Comparison of ENCODE assay signal across 10 cellular contexts in the genomic region with DNA sequence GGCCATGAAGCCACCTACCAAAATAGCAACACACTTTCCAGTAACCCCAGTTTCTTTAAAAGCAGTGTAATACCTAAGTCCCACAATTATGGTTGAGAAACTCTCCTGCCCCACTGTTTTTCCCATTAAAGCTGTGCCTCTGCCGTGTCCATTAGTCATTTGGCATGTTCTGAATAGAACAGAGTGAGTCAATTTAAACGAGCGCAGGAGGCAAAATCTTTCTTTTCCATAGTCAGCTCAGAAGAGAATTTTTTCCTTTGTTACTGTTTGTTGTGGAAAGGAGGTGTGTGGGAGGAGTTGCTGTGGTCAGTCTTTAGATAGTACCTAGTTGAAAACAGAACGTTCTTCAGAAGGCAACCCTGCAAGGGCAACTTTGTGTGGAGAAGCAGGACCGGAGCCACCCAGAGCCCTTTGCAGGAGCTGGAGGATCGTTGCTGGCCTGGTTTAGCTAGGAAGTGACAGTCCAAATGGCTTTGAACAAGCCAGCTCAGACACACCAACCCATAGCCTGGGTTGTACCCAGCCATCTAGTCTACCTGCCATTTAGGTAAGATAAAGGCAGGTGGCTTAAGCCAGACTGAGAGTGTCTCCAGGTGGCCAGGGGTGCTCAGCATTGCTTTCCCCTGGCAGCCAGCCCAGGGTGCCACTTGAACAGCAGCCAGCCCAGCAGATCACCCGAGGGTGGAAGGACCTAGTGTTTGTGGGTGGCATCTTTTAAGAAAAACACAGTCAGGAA. TPM values are rescaled to one million over a fixed set of nuclear protein-coding genes. Genes with fewer than 3 reads are reported as not detected.
DNase-seq lines count a peak whose midpoint lies in the region; ATAC-seq, FAIRE-seq and TF ChIP-seq lines count a peak whose summit lies in the region.
"Had no signal": no experiment of that assay in that cellular context is flagged by ENCODE, and none has a peak within 500 bp of the region (broad histone marks: within the 10 kb centered on the region; RNA-seq: fewer than 3 reads in every experiment).

No MANE protein-coding gene starts in this region.

- TF ChIP-seq CTCF in fibroblast of villous mesenchyme (IDR thresholded peaks at IDR 0.05; ENCODE audit: insufficient read depth, low read depth, low read length) (no peak), thoracic aorta (IDR thresholded peaks at IDR 0.05) (no peak)

- FAIRE-seq in GM12891 (lab: Jason Lieb, UNC): no peak

- intact Hi-C loops in activated CD4-positive, alpha-beta T cell treated with anti-CD3 and anti-CD28 coated beads, Interleukin-2, amount 10 ng/mL, durations not matched to agents 24 days and 14 days (cut with micrococcal nuclease): no loop called here

- peaks cover 17% of the 10 kb centered on the region for H3K27me3 Mint-ChIP-seq in activated CD4-positive, alpha-beta T cell treated with anti-CD3 and anti-CD28 coated beads, Interleukin-2, amount 10 ng/mL, durations not matched to agents 24 days and 14 days

- peak; percentile 56 for ATAC-seq in thoracic aorta (ENCODE audit: insufficient number of reproducible peaks, low FRiP score, low read depth)
- ATAC-seq in GM21390 (IDR thresholded peaks at IDR 0.05; ENCODE audit: unreplicated experiment): no peak

- peaks cover 22 to 46% of the 10 kb centered on the region in 2 donors for H3K4me1 ChIP-seq in thoracic aorta (ENCODE audit: control insufficient read depth in 1 of 2, low read depth in 2 of 2)

- no peak overlapping the region for H3K4me3 ChIP-seq in fibroblast of villous mesenchyme (ENCODE audit: low read depth, low read length)
- H3K4me3 ChIP-seq in thoracic aorta: peak overlapping the region; percentile 6

- peaks cover 7% of the 10 kb centered on the region for H3K4me1 Mint-ChIP-seq in activated CD4-positive, alpha-beta T cell treated with anti-CD3 and anti-CD28 coated beads, Interleukin-2, amount 10 ng/mL, durations not matched to agents 24 days and 14 days

- H3K4me3 Mint-ChIP-seq in activated CD4-positive, alpha-beta T cell treated with anti-CD3 and anti-CD28 coated beads, Interleukin-2, amount 10 ng/mL, durations not matched to agents 24 days and 14 days: no peak overlapping the region

- H3K27me3 ChIP-seq in thoracic aorta (replicated peaks; ENCODE audit: insufficient read depth): no peaks in the 10 kb centered on the region

- no peak for DNase-seq in activated CD4-positive, alpha-beta T cell treated with anti-CD3 and anti-CD28 coated beads, Interleukin-2, amount 10 ng/mL, durations not matched to agents 24 days and 14 days
- DNase-seq in activated CD4-positive, alpha-beta T cell treated with anti-CD3 and anti-CD28 coated beads, Interleukin-2, amount 50 U/mL, for 4 hours: no peak
- DNase-seq in RPMI7951 (ENCODE audit: low read depth): peak; percentile 4
- DNase-seq in fibroblast of villous mesenchyme (ENCODE audit: low read depth): peak; percentile 45
- DNase-seq in thoracic aorta (ENCODE audit: low spot score): peak; percentile 12
- DNase-seq in GM12891 (ENCODE audit: insufficient read length, low spot score): no peak
- DNase-seq in effector CD8-positive, alpha-beta T cell (lab: John Stamatoyannopoulos, UW): no peak
- DNase-seq: erythroblast had no signal

- TF ChIP-seq POLR2A in GM12891 (IDR thresholded peaks at IDR 0.05; ENCODE audit: low read depth, low read length): no peak

- peak overlapping the region; percentile 20 for H3K27ac Mint-ChIP-seq in activated CD4-positive, alpha-beta T cell treated with anti-CD3 and anti-CD28 coated beads, Interleukin-2, amount 10 ng/mL, durations not matched to agents 24 days and 14 days
- H3K27ac Mint-ChIP-seq: activated T-helper 2 cell treated with anti-CD3 and anti-CD28 coated beads, Interferon-gamma antibody, Interleukin-2, Interleukin-4, amounts not matched to agents 10 μg/mL and 5 μg/mL and 100 μg/mL, durations not matched to agents 14 hours and 24 hours and 36 hours had no signal

- H3K36me3 ChIP-seq in thoracic aorta: no peaks in the 10 kb centered on the region

- no peaks in the 10 kb centered on the region for H3K9me3 ChIP-seq in thoracic aorta

- no peaks in the 10 kb centered on the region for H3K36me3 Mint-ChIP-seq in activated CD4-positive, alpha-beta T cell treated with anti-CD3 and anti-CD28 coated beads, Interleukin-2, amount 10 ng/mL, durations not matched to agents 24 days and 14 days (ENCODE audit: low read depth)

- H3K9me3 Mint-ChIP-seq in activated CD4-positive, alpha-beta T cell treated with anti-CD3 and anti-CD28 coated beads, Interleukin-2, amount 10 ng/mL, durations not matched to agents 24 days and 14 days: no peaks in the 10 kb centered on the region
- H3K9me3 Mint-ChIP-seq: activated T-helper 2 cell treated with anti-CD3 and anti-CD28 coated beads, Interferon-gamma antibody, Interleukin-2, Interleukin-4, amounts not matched to agents 10 μg/mL and 5 μg/mL and 100 μg/mL, durations not matched to agents 14 hours and 24 hours and 36 hours had no signal

- peak overlapping the region; percentile 30 to 48 for H3K27ac ChIP-seq in thoracic aorta

TF ChIP-seq in GM12891, 5 proteins besides CTCF, POLR2A, EP300 and RAD21:
- no peak for TF ChIP-seq POU2F2 (IDR thresholded peaks at IDR 0.05; ENCODE audit: low read depth, low read length)

RNA-seq across cellular contexts. Expression of gene GADD45G, which starts 30.4 kb away (rescaled TPM):
- total RNA-seq in activated CD4-positive, alpha-beta T cell treated with anti-CD3 and anti-CD28 coated beads, Interleukin-2, amount 10 ng/mL, durations not matched to agents 24 days and 14 days: 19.8 and 20.0 TPM in 2 replicates
- 0.12 TPM in 1 of 2 replicates, not detected in the other for total RNA-seq in RPMI7951 (2014; rRNA removed; shearing (Covaris generic))
- total RNA-seq in fibroblast of villous mesenchyme (0.43 and 0.64 TPM in 2 replicates), thoracic aorta (10 to 100 TPM in 1 of 2 donors, 1 to 10 TPM in 1; 5.8 to 19.3 TPM)
- polyA plus RNA-seq in GM12891 (2012; ENCODE audit: low read depth, missing spikeins): 1.4 TPM

Comparison
In these comparisons a context has a peak if more than half of its experiments do, and no peak if none do; other contexts are left out.
1. DNase-seq: peak in RPMI7951 (single experiment), fibroblast of villous mesenchyme (single experiment) and thoracic aorta (single experiment); none in activated CD4-positive, alpha-beta T cell treated with anti-CD3 and anti-CD28 coated beads, Interleukin-2, amount 10 ng/mL, durations not matched to agents 24 days and 14 days (single experiment), activated CD4-positive, alpha-beta T cell treated with anti-CD3 and anti-CD28 coated beads, Interleukin-2, amount 50 U/mL, for 4 hours (0 of 2), GM12891 (single experiment) and effector CD8-positive, alpha-beta T cell (single experiment).